In genomic region chr16:85037721-85038120, GRCh38 we compare ENCODE assay signal across 24 cellular contexts. TPM values are rescaled to one million over a fixed set of nuclear protein-coding genes. Genes with fewer than 3 reads are reported as not detected.
DNase-seq lines count a peak whose midpoint lies in the region; ATAC-seq and TF ChIP-seq lines count a peak whose summit lies in the region.
"Had no signal": no experiment of that assay in that cellular context is flagged by ENCODE, and none has a peak within 500 bp of the region (broad histone marks: within the 10 kb centered on the region; RNA-seq: fewer than 3 reads in every experiment).

No MANE protein-coding gene starts in this region.

- H3K27ac ChIP-seq in HCT116 (ENCODE audit: low read depth, low read length) (peak overlapping the region; percentile 49; the same call in 1 of the 2 replicates), PC-9 (peak overlapping the region; percentile 77), esophagus muscularis mucosa (replicated peaks in 1 of 4) (peak overlapping the region; percentile 17 to 67 (median 52)), rectal smooth muscle tissue (ENCODE audit: low read depth, low read length) (peak overlapping the region; percentile 50)
- H3K27ac ChIP-seq: SK-N-MC had no signal

- H2AFZ ChIP-seq in HCT116 (ENCODE audit: low read depth, low read length, poor library complexity, severe bottlenecking) (peak overlapping the region; percentile 28), PC-9 (no peak overlapping the region)

- H3K36me3 Mint-ChIP-seq in immature natural killer cell, result peaks cover 3 to 9% (median 3%) of the 10 kb centered on the region in 3 donors
- peaks cover 8% of the 10 kb centered on the region for H3K36me3 Mint-ChIP-seq in activated CD4-positive, alpha-beta T cell treated with anti-CD3 and anti-CD28 coated beads, Interleukin-2, amount 10 ng/mL, durations not matched to agents 24 days and 14 days (ENCODE audit: low read depth)

- TF ChIP-seq POLR2A in HCT116 (IDR thresholded peaks at IDR 0.05; ENCODE audit: borderline replicate concordance, extremely low read depth, insufficient read depth, insufficient read length), result no peak
- TF ChIP-seq POLR2A in esophagus muscularis mucosa (IDR thresholded peaks at IDR 0.05; ENCODE audit: low read depth), result no peak

- ATAC-seq in HCT116, result no peak
- ATAC-seq: HepG2, K562 had no signal

- no peaks in the 10 kb centered on the region for H3K9me3 ChIP-seq in HCT116 (ENCODE audit: control insufficient read depth in 1 of 2, insufficient read depth in 1 of 2, low read depth in 1 of 2, low read length in 2 of 2)
- H3K9me3 ChIP-seq in PC-9 (ENCODE audit: insufficient read depth, low read depth), result no peaks in the 10 kb centered on the region
- no peaks in the 10 kb centered on the region for H3K9me3 ChIP-seq in esophagus muscularis mucosa
- H3K9me3 ChIP-seq: BLaER1 treated with 17β-estradiol and CSF1 and Interleukin-3, amounts not matched to agents 10 nM and 100 nM; MG63 had no signal

- TF ChIP-seq EP300 in esophagus muscularis mucosa (IDR thresholded peaks at IDR 0.05), result no peak

- H3K4me2 ChIP-seq in HCT116 (ENCODE audit: low read length) (peak overlapping the region; percentile 70), PC-9 (peak overlapping the region; percentile 74)

- POLR2A ChIA-PET in HCT116 (lab: Charles Lee) (interaction anchor here (1.0 to 1.5 kb wide), 2 partner anchors 9 to 10 kb away, joined by 4 to 10 read pairs; partner anchors contain the start of gene KIAA0513), PC-9 (lab: Charles Lee; ENCODE audit: unreplicated experiment) (no interaction called here)

- intact Hi-C loops in HCT116 (cut with micrococcal nuclease), result no loop called here
- intact Hi-C loops in PC-9 (cut with micrococcal nuclease; ENCODE audit: unreplicated experiment), result loop anchor here (2.0 kb wide), 1 partner anchor 43 kb away; no protein-coding TSS in a partner anchor
- intact Hi-C loops in esophagus muscularis mucosa (cut with DNase I), result no loop called here
- intact Hi-C loops in activated CD4-positive, alpha-beta T cell treated with anti-CD3 and anti-CD28 coated beads, Interleukin-2, amount 10 ng/mL, durations not matched to agents 24 days and 14 days (cut with micrococcal nuclease), result no loop called here

- H3K27me3 Mint-ChIP-seq in immature natural killer cell (ENCODE audit: low read depth in 3 of 3), result peaks cover 0 to 6% (median 2%) of the 10 kb centered on the region in 3 donors
- H3K27me3 Mint-ChIP-seq in activated CD4-positive, alpha-beta T cell treated with anti-CD3 and anti-CD28 coated beads, Interleukin-2, amount 10 ng/mL, durations not matched to agents 24 days and 14 days, result no peaks in the 10 kb centered on the region
- H3K27me3 Mint-ChIP-seq: CD4-positive, alpha-beta memory T cell had no signal

- CTCF ChIA-PET in HCT116 (lab: Charles Lee) (interaction anchor here (0.8 to 1.4 kb wide), 5 partner anchors 9 to 67 kb away, joined by 3 to 5 read pairs (median 5); partner anchors contain the start of gene KIAA0513), PC-9 (lab: Charles Lee) (interaction anchor here (0.6 kb wide), 1 partner anchor 66 kb away, joined by 3 read pairs; no protein-coding TSS in a partner anchor)

- H3K9me2 ChIP-seq in HCT116 (ENCODE audit: insufficient read depth), result no peaks in the 10 kb centered on the region
- H3K9me2 ChIP-seq in PC-9 (ENCODE audit: insufficient read depth), result no peaks in the 10 kb centered on the region

- H3K79me2 ChIP-seq in HCT116 (ENCODE audit: insufficient read depth, low read length) (no peaks in the 10 kb centered on the region), PC-9 (ENCODE audit: low read depth) (no peaks in the 10 kb centered on the region)

- 94% methylated on average over 4 of the region's 5 CpGs for WGBS in esophagus muscularis mucosa

- no peak for DNase-seq in HCT116 (ENCODE audit: low read depth, low spot score)
- no peak for DNase-seq in PC-9
- no peak for DNase-seq in esophagus muscularis mucosa (ENCODE audit: extremely low spot score)
- no peak for DNase-seq in immature natural killer cell
- no peak for DNase-seq in NCI-H524 (lab: John Stamatoyannopoulos, UW)
- no peak for DNase-seq in NCI-H2081 treated with DMSO at 0.1 percent for 48 hours (lab: John Stamatoyannopoulos, UW)
- DNase-seq in activated CD4-positive, alpha-beta T cell treated with anti-CD3 and anti-CD28 coated beads, Interleukin-2, amount 10 ng/mL, durations not matched to agents 24 days and 14 days, result no peak
- DNase-seq: AML-193; CD4-positive, alpha-beta memory T cell; COR-L47; NCI-H1105 treated with DMSO at 0.1 percent for 48 hours; NCI-H146; NCI-H1930; NCI-H446; NCI-H526; NCI-H82; NK-92 treated with Interleukin-12 subunit alpha and Interleukin-12 subunit beta, amount 100 ng/mL, for 24 hours; RPMI8226 had no signal

- TF ChIP-seq CTCF in HCT116 (IDR thresholded peaks at IDR 0.05 in 2 of 3, conservative IDR thresholded peaks at IDR 0.05 in 1 of 3; ENCODE audit: borderline replicate concordance in 1 of 3, insufficient read depth in 1 of 3, low read depth in 2 of 3, low read length in 2 of 3), result no peak
- no peak for TF ChIP-seq CTCF in PC-9 (conservative IDR thresholded peaks at IDR 0.05)
- TF ChIP-seq CTCF in esophagus muscularis mucosa (IDR thresholded peaks at IDR 0.05), result no peak

- H4K20me1 ChIP-seq in HCT116 (ENCODE audit: insufficient read depth) (no peaks in the 10 kb centered on the region), PC-9 (ENCODE audit: insufficient read depth) (no peaks in the 10 kb centered on the region)

- H3K9ac ChIP-seq in HCT116 (ENCODE audit: low read length), result peak overlapping the region; percentile 36
- no peak overlapping the region for H3K9ac ChIP-seq in rectal smooth muscle tissue (ENCODE audit: low read length)
- H3K9ac ChIP-seq: BLaER1 treated with 17β-estradiol and CSF1 and Interleukin-3, amounts not matched to agents 10 nM and 100 nM had no signal

- peak overlapping the region in 1 of 2 experiments; percentile 32; a peak in 2 of 4 replicates for H3K4me3 ChIP-seq in HCT116 (replicated peaks in 1 of 2; ENCODE audit: low read depth in 1 of 2, low read length in 2 of 2)
- H3K4me3 ChIP-seq in PC-9, result peak overlapping the region; percentile 35; the same call in 1 of the 2 replicates
- no peak overlapping the region for H3K4me3 ChIP-seq in esophagus muscularis mucosa
- no peak overlapping the region for H3K4me3 ChIP-seq in rectal smooth muscle tissue (ENCODE audit: low read length)
- H3K4me3 ChIP-seq: BLaER1 treated with 17β-estradiol and CSF1 and Interleukin-3, amounts not matched to agents 10 nM and 100 nM; K562; MG63; SK-N-MC had no signal

- no peak overlapping the region for H3K27ac Mint-ChIP-seq in immature natural killer cell
- no peak overlapping the region for H3K27ac Mint-ChIP-seq in activated CD4-positive, alpha-beta T cell treated with anti-CD3 and anti-CD28 coated beads, Interleukin-2, amount 10 ng/mL, durations not matched to agents 24 days and 14 days

- H3K27me3 ChIP-seq in HCT116 (ENCODE audit: insufficient read depth, low read length) (no peaks in the 10 kb centered on the region; the same call in 1 of the 2 replicates), PC-9 (ENCODE audit: insufficient read depth, low read depth) (0 out of 2 replicates have a peak, but pooled peaks cover 3% of the 10 kb centered on the region), esophagus muscularis mucosa (no peaks in the 10 kb centered on the region), rectal smooth muscle tissue (ENCODE audit: control insufficient read depth, insufficient read depth, low read length) (no peaks in the 10 kb centered on the region)
- H3K27me3 ChIP-seq: MG63 had no signal

- peaks cover 20% of the 10 kb centered on the region for H3F3A ChIP-seq in PC-9 (ENCODE audit: insufficient read depth, low read depth)

- BruUV-seq in HCT116 (replicated peaks; lab: Mats Ljungman, UMichigan), result no TSS peak
- BruUV-seq in PC-9 (replicated peaks; lab: Mats Ljungman, UMichigan), result no TSS peak

- H3K4me3 Mint-ChIP-seq in immature natural killer cell, result no peak overlapping the region
- H3K4me3 Mint-ChIP-seq in activated CD4-positive, alpha-beta T cell treated with anti-CD3 and anti-CD28 coated beads, Interleukin-2, amount 10 ng/mL, durations not matched to agents 24 days and 14 days, result no peak overlapping the region
- H3K4me3 Mint-ChIP-seq: CD4-positive, alpha-beta memory T cell had no signal

- H3K9me3 Mint-ChIP-seq in immature natural killer cell, result peaks cover 0 to 1% (median 0%) of the 10 kb centered on the region in 6 donors
- H3K9me3 Mint-ChIP-seq in activated CD4-positive, alpha-beta T cell treated with anti-CD3 and anti-CD28 coated beads, Interleukin-2, amount 10 ng/mL, durations not matched to agents 24 days and 14 days, result no peaks in the 10 kb centered on the region

- H3K36me3 ChIP-seq in HCT116 (ENCODE audit: control insufficient read depth in 1 of 2, insufficient read depth in 2 of 2, low read length in 2 of 2) (no peaks in the 10 kb centered on the region), PC-9 (ENCODE audit: low read depth) (no peaks in the 10 kb centered on the region), esophagus muscularis mucosa (peaks cover 0 to 16% (median 6%) of the 10 kb centered on the region in 4 donors), rectal smooth muscle tissue (ENCODE audit: control insufficient read depth, insufficient read depth, low read length) (no peaks in the 10 kb centered on the region)
- H3K36me3 ChIP-seq: MG63 had no signal

- H3K4me1 Mint-ChIP-seq in immature natural killer cell, result no peaks in the 10 kb centered on the region
- H3K4me1 Mint-ChIP-seq in activated CD4-positive, alpha-beta T cell treated with anti-CD3 and anti-CD28 coated beads, Interleukin-2, amount 10 ng/mL, durations not matched to agents 24 days and 14 days, result peaks cover 12% of the 10 kb centered on the region

- RAD21 ChIA-PET in HCT116 (lab: Charles Lee; ENCODE audit: low non-redundant PET in 1 of 2, low total read pairs in 2 of 2, uncharacterized antibody in 2 of 2, unreplicated experiment in 2 of 2), result no interaction called here

- H3K4me1 ChIP-seq in HCT116 (ENCODE audit: control insufficient read depth in 1 of 2, insufficient read depth in 2 of 2, low read length in 2 of 2), result peaks cover 14 to 20% of the 10 kb centered on the region in 2 experiments
- peaks cover 20% of the 10 kb centered on the region for H3K4me1 ChIP-seq in PC-9 (replicated peaks; ENCODE audit: insufficient read depth)
- H3K4me1 ChIP-seq in esophagus muscularis mucosa, result peaks cover 0 to 20% (median 13%) of the 10 kb centered on the region in 4 donors
- no peaks in the 10 kb centered on the region for H3K4me1 ChIP-seq in rectal smooth muscle tissue (ENCODE audit: control insufficient read depth, insufficient read depth, low read length)

- TF ChIP-seq RAD21 in HCT116 (IDR thresholded peaks at IDR 0.05; ENCODE audit: low read depth), result no peak

RNA-seq across cellular contexts. Expression of gene KIAA0513, which starts 10.1 kb away (rescaled TPM):
- total RNA-seq in HCT116 (2021; ENCODE audit: unreplicated experiment), result 6.6 TPM
- 4.4 and 4.9 TPM in 2 replicates for polyA plus RNA-seq in HCT116 (2012)
- total RNA-seq in PC-9 (2021), result 4.2 and 4.3 TPM in 2 replicates
- total RNA-seq in esophagus muscularis mucosa, result 10 to 100 TPM; 16.4 to 28.8 (median 23.4) TPM
- polyA plus RNA-seq in immature natural killer cell, result 1 to 10 TPM in 2 of 3 donors, under 1 TPM in 1; 0.11 to 8.7 (median 4.4) TPM
- 10.6 and 12.1 TPM in 2 replicates for total RNA-seq in activated CD4-positive, alpha-beta T cell treated with anti-CD3 and anti-CD28 coated beads, Interleukin-2, amount 10 ng/mL, durations not matched to agents 24 days and 14 days

RNA-seq across cellular contexts. Expression of gene ZDHHC7, which starts 26.4 kb away (rescaled TPM):
- total RNA-seq in HCT116 (2021; ENCODE audit: unreplicated experiment) (39.9 TPM), PC-9 (2021) (79.3 and 85.1 TPM in 2 replicates), esophagus muscularis mucosa (10 to 100 TPM; 45.6 to 68.8 (median 54.3) TPM)
- polyA plus RNA-seq in HCT116 (2012), result 24.0 and 24.9 TPM in 2 replicates
- 10 to 100 TPM; 28.2 to 46.6 (median 37.2) TPM for polyA plus RNA-seq in immature natural killer cell
- total RNA-seq in activated CD4-positive, alpha-beta T cell treated with anti-CD3 and anti-CD28 coated beads, Interleukin-2, amount 10 ng/mL, durations not matched to agents 24 days and 14 days, result 28.9 and 30.8 TPM in 2 replicates
